In the genomic region with DNA sequence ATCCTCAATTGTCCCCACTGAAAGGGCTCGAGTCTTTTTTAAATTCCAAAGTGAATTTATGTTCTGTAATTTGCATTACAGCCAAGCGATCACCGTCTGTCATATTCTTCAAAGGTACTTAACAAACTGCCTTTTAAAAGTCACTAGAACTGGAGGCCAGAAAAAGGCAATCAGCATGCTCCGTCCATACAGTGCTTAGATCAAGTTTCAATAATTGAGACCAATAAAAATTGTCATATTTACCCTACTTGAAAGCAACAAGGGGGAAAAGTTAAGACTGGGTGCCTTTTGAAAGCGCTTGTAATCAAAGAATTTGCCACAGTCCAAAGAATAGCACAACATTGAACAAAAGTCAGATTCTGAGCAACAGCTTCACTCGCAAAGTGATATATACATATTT, we compare ENCODE assay signal across 9 cellular contexts. TPM values are rescaled to one million over a fixed set of nuclear protein-coding genes. Genes with fewer than 3 reads are reported as not detected.
DNase-seq lines count a peak whose midpoint lies in the region; ATAC-seq, FAIRE-seq and TF ChIP-seq lines count a peak whose summit lies in the region.
"Had no signal": no experiment of that assay in that cellular context is flagged by ENCODE, and none has a peak within 500 bp of the region (broad histone marks: within the 10 kb centered on the region; RNA-seq: fewer than 3 reads in every experiment).

No MANE protein-coding gene starts in this region.

- no peaks in the 10 kb centered on the region for H3K36me3 ChIP-seq in H1 (ENCODE audit: control insufficient read depth in 2 of 4, insufficient read depth in 4 of 4, low read length in 3 of 4)
- no peaks in the 10 kb centered on the region for H3K36me3 ChIP-seq in pancreas

- no peak overlapping the region for H3K4ac ChIP-seq in H1 (replicated peaks; ENCODE audit: insufficient read length, low read depth, low read length)

- TF ChIP-seq POLR2A in H1 (IDR thresholded peaks at IDR 0.05; ENCODE audit: control extremely low read depth in 1 of 2, low read depth in 2 of 2, low read length in 2 of 2) = no peak

- H4K91ac ChIP-seq in H1 (replicated peaks; ENCODE audit: insufficient read length, low read length) = no peak overlapping the region

- no peaks in the 10 kb centered on the region for H3K79me1 ChIP-seq in H1 (ENCODE audit: low read depth, low read length)

- POLR2A ChIA-PET in H1 (lab: Charles Lee; ENCODE audit: partially characterized antibody) = no interaction called here

- no peak overlapping the region for H3K9ac ChIP-seq in H1 (replicated peaks in 1 of 4; ENCODE audit: extremely low read depth in 1 of 4, low read depth in 3 of 4, low read length in 3 of 4)

- no peak overlapping the region for H2AFZ ChIP-seq in H1 (ENCODE audit: low read length)

- peak overlapping the region; percentile 31 to 58 (median 40); a peak in 6 of 8 replicates for H3K4me3 ChIP-seq in H1 (ENCODE audit: extremely low read depth in 1 of 4, insufficient read depth in 2 of 4, low read depth in 3 of 4, low read length in 4 of 4)
- peak overlapping the region; percentile 57 to 78 (median 63) for H3K4me3 ChIP-seq in pancreas

- H2AK5ac ChIP-seq in H1 (ENCODE audit: low read depth, low read length) = no peak overlapping the region

- H2BK20ac ChIP-seq in H1 (ENCODE audit: low read length) = no peak overlapping the region

- H2BK120ac ChIP-seq in H1 (replicated peaks; ENCODE audit: low read depth, low read length) = no peak overlapping the region

- H4K8ac ChIP-seq in H1 (ENCODE audit: extremely low read depth, insufficient read depth, low read length) = no peak overlapping the region

- TF ChIP-seq RAD21 in H1 (IDR thresholded peaks at IDR 0.05 in 1 of 2, conservative IDR thresholded peaks at IDR 0.05 in 1 of 2; ENCODE audit: low read depth in 2 of 2, low read length in 2 of 2) = no peak

- no peak overlapping the region for H3K18ac ChIP-seq in H1 (ENCODE audit: extremely low read depth, low read length)

- no peak overlapping the region for H3K23ac ChIP-seq in H1 (ENCODE audit: insufficient read length)

- H2BK5ac ChIP-seq in H1 (ENCODE audit: low read depth, low read length) = no peak overlapping the region

- DNase-seq in DMS153 treated with DMSO at 0.1 percent for 48 hours (lab: John Stamatoyannopoulos, UW; ENCODE audit: unreplicated experiment) (peak; percentile 53), NCI-H526 treated with DMSO at 0.1 percent for 48 hours (lab: John Stamatoyannopoulos, UW) (peak; percentile 36), H1 (ENCODE audit: low read depth in 1 of 2, low spot score in 2 of 2) (no peak), pancreas (no peak), SW480 (ENCODE audit: low spot score) (no peak), putamen (ENCODE audit: low spot score) (no peak), LoVo (ENCODE audit: low spot score) (no peak)
- DNase-seq in activated naive CD4-positive, alpha-beta T cell (lab: John Stamatoyannopoulos, UW) = no peak
- DNase-seq: activated gamma-delta T cell treated with Interleukin-2 at 50 U/mL for 16 hours had no signal

- H3K27me3 ChIP-seq in H1 (replicated peaks in 1 of 4; ENCODE audit: control insufficient read depth in 3 of 4, extremely low read depth in 1 of 4, insufficient read depth in 3 of 4, low read length in 3 of 4) (peaks cover 24 to 85% (median 64%) of the 10 kb centered on the region in 4 experiments), pancreas (no peaks in the 10 kb centered on the region)

- ATAC-seq in pancreas = no peak

- no peak overlapping the region for H3K56ac ChIP-seq in H1 (replicated peaks; ENCODE audit: insufficient read length, low read depth, low read length)

- H3K27ac ChIP-seq in H1 (ENCODE audit: low read depth, low read length) = no peak overlapping the region
- peak overlapping the region; percentile 65 to 96 (median 88) for H3K27ac ChIP-seq in pancreas

- no peak overlapping the region for H2BK12ac ChIP-seq in H1 (ENCODE audit: low read depth, low read length)

- FAIRE-seq in H1 (lab: Jason Lieb, UNC) (no peak), pancreas (lab: Jason Lieb, UNC) (no peak)

- H3K14ac ChIP-seq in H1 (ENCODE audit: insufficient read length) = no peak overlapping the region

- TF ChIP-seq CTCF in H1 (IDR thresholded peaks at IDR 0.05; ENCODE audit: control extremely low read depth in 1 of 3, insufficient read depth in 1 of 3, low read depth in 1 of 3, low read length in 3 of 3) = no peak
- no peak for TF ChIP-seq CTCF in pancreas (IDR thresholded peaks at IDR 0.05)

- no peak overlapping the region for H4K5ac ChIP-seq in H1 (ENCODE audit: insufficient read length, low read depth, low read length)

- TF ChIP-seq EP300 in H1 (IDR thresholded peaks at IDR 0.05; ENCODE audit: borderline replicate concordance in 1 of 2, low read depth in 2 of 2, low read length in 2 of 2) = no peak

- intact Hi-C loops in pancreas (cut with DNase I) = no loop called here

- CTCF ChIA-PET in H1 (lab: Charles Lee; ENCODE audit: partially characterized antibody) = interaction anchor here (0.6 to 1.7 kb wide), 5 partner anchors 12 to 937 kb away, joined by 3 to 5 read pairs (median 3); no protein-coding TSS in a partner anchor

- WGBS in H1 (ENCODE audit: extremely low coverage in 1 of 2, insufficient coverage in 1 of 2, insufficient read length in 1 of 2, insufficient replicate concordance in 2 of 2, low coverage in 1 of 2, low lambda C conversion rate in 2 of 2, missing lambda C conversion rate in 1 of 2), 2 experiments = 2% methylated on average over 6 of the region's 6 CpGs; no CpG with 5 or more reads in 1 of the 2 experiments
- WGBS in pancreas, 2 donors = 8 to 9% methylated on average over 6 of the region's 6 CpGs

- H3K4me1 ChIP-seq in H1 (replicated peaks in 1 of 4; ENCODE audit: control insufficient read depth in 3 of 4, insufficient read depth in 4 of 4, low read length in 3 of 4) (peaks cover 20 to 40% (median 24%) of the 10 kb centered on the region in 4 experiments), pancreas (peaks cover 14 to 41% (median 26%) of the 10 kb centered on the region in 3 donors)

- peak overlapping the region; percentile 48 to 88 for H3K4me2 ChIP-seq in H1 (ENCODE audit: insufficient read depth in 1 of 2, low read depth in 2 of 2, low read length in 2 of 2)

- no peaks in the 10 kb centered on the region for H3K79me2 ChIP-seq in H1 (ENCODE audit: control insufficient read depth in 1 of 2, insufficient read depth in 2 of 2, low read length in 2 of 2)

- H3K9me3 ChIP-seq in H1 (ENCODE audit: insufficient read depth in 2 of 2, low read depth in 1 of 2, low read length in 1 of 2) (no peaks in the 10 kb centered on the region), pancreas (no peaks in the 10 kb centered on the region)

- peaks cover 9% of the 10 kb centered on the region; the same call in 1 of the 2 replicates for H3K23me2 ChIP-seq in H1 (ENCODE audit: low read depth, low read length)

- peaks cover 3 to 14% of the 10 kb centered on the region in 2 experiments for H4K20me1 ChIP-seq in H1 (replicated peaks in 1 of 2; ENCODE audit: control insufficient read depth in 1 of 2, insufficient read depth in 2 of 2, low read length in 2 of 2)

- no peak overlapping the region for H2BK15ac ChIP-seq in H1 (ENCODE audit: low read length)

TF ChIP-seq in H1, 55 proteins besides CTCF, POLR2A, EP300 and RAD21:
- TF ChIP-seq TAF1 (IDR thresholded peaks at IDR 0.05; ENCODE audit: low read depth, low read length) = no peak
- no peak for TF ChIP-seq GABPA (IDR thresholded peaks at IDR 0.05; ENCODE audit: borderline replicate concordance, insufficient read depth, low read length)
- no peak for TF ChIP-seq SIRT6 (IDR thresholded peaks at IDR 0.05; ENCODE audit: low read length)
- TF ChIP-seq EZH2 (IDR thresholded peaks at IDR 0.05; ENCODE audit: low read depth, low read length, severe bottlenecking) = peak; percentile 37

RNA-seq across cellular contexts. Expression of gene ZFHX3, which starts 9.0 kb away (rescaled TPM):
- total RNA-seq in H1 (2021; fragmentation: NEBNext Ultra II Directional; extraction: Animal tissue kit (Norgen Biotek cat#: 25700)) = 0.90 and 0.99 TPM in 2 replicates
- polyA plus RNA-seq in H1 (2011; rRNA removed) (0.08 and 0.11 TPM in 2 replicates), pancreas (1 to 10 TPM; 2.5 to 4.5 TPM)
- polyA plus RNA-seq in H1 (2011; cell fraction: cytosol; rRNA removed) = 0.09 TPM
- 0.27 TPM for polyA plus RNA-seq in H1 (2011; cell fraction: nucleus; rRNA removed)
- polyA plus RNA-seq in H1 (2012, experiment 1 of 2) = 0.71 to 1.2 TPM (median 1.0 TPM) in 4 replicates
- 0.04 TPM for polyA plus RNA-seq in H1 (2012, experiment 2 of 2)
- 0.30 TPM for polyA plus RNA-seq in H1 (2013, experiment 1 of 2)
- polyA plus RNA-seq in H1 (2013, experiment 2 of 2) = 0.26 TPM
- polyA minus RNA-seq in H1 (2011; rRNA and poly(A)+ RNA removed) = 0.41 and 0.57 TPM in 2 replicates
- 0.44 TPM for polyA minus RNA-seq in H1 (2011; cell fraction: cytosol; rRNA and poly(A)+ RNA removed)
- polyA minus RNA-seq in H1 (2011; cell fraction: nucleus; rRNA and poly(A)+ RNA removed) = 0.90 TPM
- 10 to 100 TPM in 4 of 6 donors, 1 to 10 TPM in 2; 8.7 to 17.6 (median 10.4) TPM for total RNA-seq in pancreas

Comparison
In these comparisons a context has a peak if more than half of its experiments do, and no peak if none do; other contexts are left out.
1. DNase-seq: peak in DMS153 treated with DMSO at 0.1 percent for 48 hours (single experiment) and NCI-H526 treated with DMSO at 0.1 percent for 48 hours (single experiment); none in H1 (0 of 2), pancreas (0 of 6), SW480 (single experiment), putamen (single experiment), LoVo (single experiment) and activated naive CD4-positive, alpha-beta T cell (0 of 4).